1 cellular context compared by ENCODE assay signal in genomic region chr1:58720680-58721079, GRCh38.
A peak's percentile ranks its signal among the peaks of the same experiment; 100 is the strongest.
TF ChIP-seq lines count a peak whose summit lies in the region.

No MANE protein-coding gene starts in this region.

TF ChIP-seq in HEK293, 187 proteins besides CTCF, POLR2A, EP300 and RAD21 (continued from another document):
- TF ChIP-seq ZBTB44 (tag by site-specific recombination; IDR thresholded peaks at IDR 0.05), result no peak
- no peak for TF ChIP-seq ZNF510 (tag by site-specific recombination; IDR thresholded peaks at IDR 0.05; ENCODE audit: insufficient replicate concordance)
- TF ChIP-seq ZNF514 (tag by site-specific recombination; IDR thresholded peaks at IDR 0.05), result no peak
- no peak for TF ChIP-seq ZNF792 (tag by site-specific recombination; IDR thresholded peaks at IDR 0.05)
- no peak for TF ChIP-seq ZSCAN18 (tag by site-specific recombination; IDR thresholded peaks at IDR 0.05)
- peak; percentile 50 for TF ChIP-seq ZFHX2 (tag by site-specific recombination; conservative IDR thresholded peaks at IDR 0.05)
- TF ChIP-seq ZNF19 (tag by site-specific recombination; IDR thresholded peaks at IDR 0.05; ENCODE audit: low read depth), result no peak
